In genomic region chr2:86649119-86649947, GRCh38 we compare ENCODE assay signal across 19 cellular contexts.
"Had no signal": no experiment of that assay in that cellular context is flagged by ENCODE, and none has a peak within 500 bp of the region (broad histone marks: within the 10 kb centered on the region; RNA-seq: fewer than 3 reads in every experiment).

No MANE protein-coding gene starts in this region.

- H3K36me3 ChIP-seq: cardiac muscle cell, esophagus squamous epithelium, tibial nerve had no signal

- ATAC-seq: activated CD4-positive, CD25-positive, alpha-beta regulatory T cell treated with anti-CD3 and anti-CD28 coated beads, Interleukin-2, amount 50 U/mL, for 24 hours; activated naive CD8-positive, alpha-beta T cell treated with anti-CD3 and anti-CD28 coated beads, Interleukin-2, amount 50 U/mL, for 24 hours; activated T-helper 17 cell treated with anti-CD3 and anti-CD28 coated beads, Interleukin-2, amount 50 U/mL, for 72 hours; left cardiac atrium; natural killer cell; stimulated activated naive B cell treated with anti-CD40 and anti-IgM and Interleukin-4, amounts not matched to agents 10 μg/mL and 1 μg/mL and 100 μg/mL, for 72 hours had no signal

- DNase-seq: activated CD4-positive, alpha-beta T cell treated with anti-CD3 and anti-CD28 coated beads, Interleukin-2, amount 50 U/mL, for 1 hour; activated naive CD4-positive, alpha-beta T cell treated with anti-CD3 and anti-CD28 coated beads for 36 hours; activated naive CD8-positive, alpha-beta T cell treated with anti-CD3 and anti-CD28 coated beads, Interleukin-2, amount 50 U/mL, for 24 hours; aorta; esophagus squamous epithelium; hypothalamus; left cardiac atrium; midbrain; natural killer cell; posterior cingulate gyrus; stimulated activated CD4-positive, alpha-beta T cell treated with anti-CD3 and anti-CD28 coated beads, Interleukin-15, amount 100 ng/mL, for 24 hours; stimulated activated CD4-positive, alpha-beta T cell treated with anti-CD3 and anti-CD28 coated beads, Interleukin-4, amount 100 ng/mL, for 1 hour; stimulated activated naive B cell treated with anti-CD40 and anti-IgM and Interleukin-4, amounts not matched to agents 10 μg/mL and 1 μg/mL and 100 μg/mL, for 72 hours; substantia nigra; T-helper 9 cell had no signal

- H3K4me1 Mint-ChIP-seq: activated naive CD8-positive, alpha-beta T cell treated with anti-CD3 and anti-CD28 coated beads, Interleukin-2, amount 50 U/mL, for 24 hours; activated T-helper 17 cell treated with anti-CD3 and anti-CD28 coated beads, Interleukin-2, amount 50 U/mL, for 72 hours; natural killer cell; stimulated activated naive B cell treated with anti-CD40 and anti-IgM and Interleukin-4, amounts not matched to agents 10 μg/mL and 1 μg/mL and 100 μg/mL, for 72 hours had no signal

- H3K27me3 Mint-ChIP-seq: activated naive CD8-positive, alpha-beta T cell treated with anti-CD3 and anti-CD28 coated beads, Interleukin-2, amount 50 U/mL, for 24 hours; stimulated activated naive B cell treated with anti-CD40 and anti-IgM and Interleukin-4, amounts not matched to agents 10 μg/mL and 1 μg/mL and 100 μg/mL, for 72 hours had no signal

- H3K27me3 ChIP-seq: cardiac muscle cell, esophagus squamous epithelium, tibial nerve had no signal

- H3K4me3 ChIP-seq: cardiac muscle cell, esophagus squamous epithelium, tibial nerve had no signal

- H3K27ac ChIP-seq: cardiac muscle cell, esophagus squamous epithelium, tibial nerve had no signal

- H3K4me3 Mint-ChIP-seq: activated naive CD4-positive, alpha-beta T cell treated with anti-CD3 and anti-CD28 coated beads for 36 hours; activated naive CD8-positive, alpha-beta T cell treated with anti-CD3 and anti-CD28 coated beads, Interleukin-2, amount 50 U/mL, for 24 hours; activated T-helper 17 cell treated with anti-CD3 and anti-CD28 coated beads, Interleukin-2, amount 50 U/mL, for 72 hours; natural killer cell; stimulated activated naive B cell treated with anti-CD40 and anti-IgM and Interleukin-4, amounts not matched to agents 10 μg/mL and 1 μg/mL and 100 μg/mL, for 72 hours had no signal

- H3K4me1 ChIP-seq: tibial nerve had no signal

- H3K27ac Mint-ChIP-seq: activated naive CD4-positive, alpha-beta T cell treated with anti-CD3 and anti-CD28 coated beads for 36 hours; activated naive CD8-positive, alpha-beta T cell treated with anti-CD3 and anti-CD28 coated beads, Interleukin-2, amount 50 U/mL, for 24 hours; activated T-helper 17 cell treated with anti-CD3 and anti-CD28 coated beads, Interleukin-2, amount 50 U/mL, for 72 hours; natural killer cell; stimulated activated naive B cell treated with anti-CD40 and anti-IgM and Interleukin-4, amounts not matched to agents 10 μg/mL and 1 μg/mL and 100 μg/mL, for 72 hours had no signal
